In the genomic region with DNA sequence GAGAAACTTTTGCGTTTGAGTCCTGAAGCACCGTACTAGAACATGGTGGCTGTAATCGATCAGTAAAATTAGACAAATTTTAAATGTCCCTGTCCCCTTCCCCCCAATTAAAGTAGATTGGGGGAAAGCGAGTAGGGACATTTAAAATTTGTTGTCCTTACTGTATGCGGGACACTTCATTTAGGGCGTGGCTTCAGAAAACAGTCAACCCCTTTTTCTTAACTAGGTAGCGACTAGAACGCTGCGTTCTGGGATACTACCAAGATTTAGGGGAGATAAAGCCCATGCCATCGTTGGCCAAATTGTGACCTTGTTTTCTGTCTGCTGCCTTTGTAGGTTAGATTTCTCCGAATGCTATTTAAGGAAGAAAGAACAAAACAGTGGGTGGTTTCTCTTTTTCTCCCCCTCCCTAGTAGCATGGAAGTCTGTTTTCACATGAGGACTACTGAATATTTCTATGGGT, we compare ENCODE assay signal across 8 cellular contexts. TPM values are rescaled to one million over a fixed set of nuclear protein-coding genes. Genes with fewer than 3 reads are reported as not detected.
DNase-seq lines count a peak whose midpoint lies in the region; ATAC-seq, FAIRE-seq and TF ChIP-seq lines count a peak whose summit lies in the region.

No MANE protein-coding gene starts in this region.

- H3K27ac ChIP-seq in ACC112 (ENCODE audit: low read depth, low read length): peak overlapping the region; percentile 99
- H3K27ac ChIP-seq in VCaP: peak overlapping the region; percentile 97
- peak overlapping the region in 3 of 5 donors; percentile 80 to 100 (median 98) for H3K27ac ChIP-seq in stomach

- H3K79me2 ChIP-seq in ACC112 (ENCODE audit: control insufficient read depth, insufficient read depth, low read length, unreplicated experiment): peaks cover 75% of the 10 kb centered on the region

- H3K36me3 ChIP-seq in ACC112 (ENCODE audit: insufficient read depth, low read length): peaks cover 19% of the 10 kb centered on the region
- H3K36me3 ChIP-seq in stomach: peaks cover 0 to 10% (median 3%) of the 10 kb centered on the region in 4 donors

- intact Hi-C loops in stomach (cut with DNase I; ENCODE audit: low total_unique reads): no loop called here

- FAIRE-seq in H54 (lab: Jason Lieb, UNC): peak; percentile 73

- H3K9me3 ChIP-seq in stomach: no peaks in the 10 kb centered on the region

- peaks cover 37% of the 10 kb centered on the region for H3K4me1 ChIP-seq in ACC112 (ENCODE audit: control insufficient read depth, insufficient read depth, low read length, unreplicated experiment)
- peaks cover 22 to 40% (median 32%) of the 10 kb centered on the region in 4 donors for H3K4me1 ChIP-seq in stomach

- H3K4me3 ChIP-seq in ACC112 (ENCODE audit: low read depth, low read length) (peak overlapping the region; percentile 93), stomach (peak overlapping the region; percentile 75 to 95 (median 82))

- H3K27me3 ChIP-seq in ACC112 (ENCODE audit: insufficient read depth, low read length): no peaks in the 10 kb centered on the region
- H3K27me3 ChIP-seq in stomach: no peaks in the 10 kb centered on the region

- ATAC-seq in GM21737 (IDR thresholded peaks at IDR 0.05; ENCODE audit: unreplicated experiment): no peak

- TF ChIP-seq POLR2A in H54 (IDR thresholded peaks at IDR 0.05; ENCODE audit: low read depth, low read length): no peak
- TF ChIP-seq POLR2A in stomach (IDR thresholded peaks at IDR 0.05): no peak

- WGBS in stomach, 5 donors: 0 to 2% (median 2%) methylated on average over 11 of the region's 11 CpGs

- TF ChIP-seq EP300 in stomach (IDR thresholded peaks at IDR 0.05): no peak

- no peak overlapping the region for H2AFZ ChIP-seq in ACC112 (ENCODE audit: low read length, unreplicated experiment)

- TF ChIP-seq CTCF in VCaP (conservative IDR thresholded peaks at IDR 0.05): no peak
- no peak for TF ChIP-seq CTCF in stomach (IDR thresholded peaks at IDR 0.05)

- DNase-seq in H54 (ENCODE audit: insufficient read length, low spot score): no peak
- peak; percentile 19 for DNase-seq in hepatic stellate cell (ENCODE audit: low spot score)
- DNase-seq in stomach: no peak
- DNase-seq in NOMO-1 (lab: John Stamatoyannopoulos, UW; ENCODE audit: unreplicated experiment in 2 of 2): no peak
- DNase-seq in NCI-H2029 treated with DMSO at 0.1 percent for 48 hours (lab: John Stamatoyannopoulos, UW): no peak

RNA-seq across cellular contexts. Expression of a gene that starts 1.2 kb away (rescaled TPM):
- 10 to 100 TPM in 2 of 5 donors, 1 to 10 TPM in 1, not detected in 2; 1.4 to 34.7 (median 25.4) TPM for total RNA-seq in stomach
- polyA plus RNA-seq in stomach: 10 to 100 TPM; 43.5 to 84.0 (median 76.6) TPM

RNA-seq across cellular contexts. Expression of a gene that starts 6.1 kb away (rescaled TPM):
- total RNA-seq in stomach: 100 to 1,000 TPM in 2 of 5 donors, 10 to 100 TPM in 3; 56.8 to 136 (median 86.6) TPM
- 10 to 100 TPM; 18.1 to 19.6 (median 18.5) TPM for polyA plus RNA-seq in stomach
